Comparison of ENCODE assay signal across 10 cellular contexts in the genomic region with DNA sequence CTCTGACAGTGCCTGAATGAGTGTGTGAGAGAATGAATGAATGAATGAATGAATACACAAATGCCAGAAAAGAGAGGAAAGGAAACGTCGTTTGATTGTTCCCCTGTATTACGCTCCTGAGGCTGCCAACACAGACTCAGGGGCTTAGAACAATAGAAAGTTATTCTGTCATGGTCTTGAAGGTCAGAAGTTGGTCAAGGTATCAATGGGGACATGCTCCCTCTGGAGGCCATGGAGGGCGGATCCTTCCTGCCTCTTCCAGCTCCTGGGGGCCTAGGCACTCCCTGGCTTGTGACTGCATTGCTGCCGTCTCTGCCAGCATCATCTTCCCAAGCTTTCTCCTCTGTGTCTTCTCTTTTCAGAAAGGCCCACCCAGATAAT. TPM values are rescaled to one million over a fixed set of nuclear protein-coding genes. Genes with fewer than 3 reads are reported as not detected.
A peak's percentile ranks its signal among the peaks of the same experiment; 100 is the strongest.
DNase-seq lines count a peak whose midpoint lies in the region; ATAC-seq and TF ChIP-seq lines count a peak whose summit lies in the region.
"Had no signal": no experiment of that assay in that cellular context is flagged by ENCODE, and none has a peak within 500 bp of the region (broad histone marks: within the 10 kb centered on the region; RNA-seq: fewer than 3 reads in every experiment).

No MANE protein-coding gene starts in this region.

- peaks cover 7% of the 10 kb centered on the region for H3K36me3 ChIP-seq in neutrophil

- no peak overlapping the region for H3K27ac ChIP-seq in neutrophil

- DNase-seq in NCI-H1092 treated with DMSO at 0.1 percent for 48 hours (lab: John Stamatoyannopoulos, UW) (peak; percentile 14), NCI-H1092 (lab: John Stamatoyannopoulos, UW) (no peak), M059J (ENCODE audit: low read depth) (peak; percentile 48), cerebellar cortex (ENCODE audit: low spot score) (peak; percentile 35), NCI-H446 (lab: John Stamatoyannopoulos, UW) (no peak)
- DNase-seq: activated CD4-positive, alpha-beta T cell treated with anti-CD3 and anti-CD28 coated beads, Interleukin-2, amount 10 ng/mL, durations not matched to agents 7 days and 5 days had no signal

- H3K27me3 ChIP-seq in neutrophil: peaks cover 64% of the 10 kb centered on the region

- no peaks in the 10 kb centered on the region for H3K4me1 ChIP-seq in neutrophil (ENCODE audit: control insufficient read depth in 1 of 2, insufficient read depth in 1 of 2, low read depth in 1 of 2, low read length in 1 of 2)

- H3K9me3 ChIP-seq in neutrophil: no peaks in the 10 kb centered on the region

- peak; percentile 32 for TF ChIP-seq CTCF in neutrophil (IDR thresholded peaks at IDR 0.05)

- no peak for ATAC-seq in HG02610 (IDR thresholded peaks at IDR 0.05; ENCODE audit: unreplicated experiment)
- ATAC-seq in HG03520 (IDR thresholded peaks at IDR 0.05; ENCODE audit: unreplicated experiment): no peak

- no peak overlapping the region for H3K4me3 ChIP-seq in neutrophil (ENCODE audit: low read depth in 1 of 2, low read length in 1 of 2)

RNA-seq across cellular contexts. Expression of gene SLC38A8, which starts 1.5 kb away (rescaled TPM):
- 0.42 TPM in 1 of 2 replicates, not detected in the other for total RNA-seq in M059J (2014; rRNA removed; shearing (Covaris generic))
- total RNA-seq: activated CD4-positive, alpha-beta T cell treated with anti-CD3 and anti-CD28 coated beads, Interleukin-2, amount 10 ng/mL, durations not matched to agents 7 days and 5 days; B cell had no signal

Comparison
In these comparisons a context has a peak if more than half of its experiments do, and no peak if none do; other contexts are left out.
1. DNase-seq: peak in NCI-H1092 treated with DMSO at 0.1 percent for 48 hours (single experiment), M059J (single experiment) and cerebellar cortex (single experiment); none in NCI-H1092 (single experiment) and NCI-H446 (0 of 2).